7 cellular contexts compared by ENCODE assay signal in genomic region chr9:34457266-34458012, GRCh38. TPM values are rescaled to one million over a fixed set of nuclear protein-coding genes. Genes with fewer than 3 reads are reported as not detected.
DNase-seq lines count a peak whose midpoint lies in the region; ATAC-seq, FAIRE-seq and TF ChIP-seq lines count a peak whose summit lies in the region.

No MANE protein-coding gene starts in this region.

- H3K27ac Mint-ChIP-seq in activated T-helper 1 cell treated with anti-CD3 and anti-CD28 coated beads, Interleukin-12 subunit alpha, Interleukin-12 subunit beta, Interleukin-2, Interleukin-4 antibody, amounts not matched to agents 30 ng/mL and 10 ng/mL and 1 ng/mL, durations not matched to agents 14 hours and 24 hours and 36 hours: peak overlapping the region; percentile 85

- peak; percentile 83 for DNase-seq in G401 (ENCODE audit: low spot score)
- peak; percentile 27 for DNase-seq in NCI-H146 treated with DMSO at 0.1 percent for 48 hours (lab: John Stamatoyannopoulos, UW; ENCODE audit: unreplicated experiment)
- DNase-seq in activated T-helper 1 cell treated with anti-CD3 and anti-CD28 coated beads, Interleukin-12 subunit alpha, Interleukin-12 subunit beta, Interleukin-2, Interleukin-4 antibody, amounts not matched to agents 30 ng/mL and 10 ng/mL and 1 ng/mL, durations not matched to agents 14 hours and 24 hours and 36 hours (ENCODE audit: low spot score): no peak
- peak; percentile 62 for DNase-seq in fibroblast of the aortic adventitia (ENCODE audit: low read depth)
- DNase-seq in myocyte (ENCODE audit: low read depth): peak; percentile 80
- DNase-seq in urothelium cell line (ENCODE audit: low spot score): peak; percentile 83

- TF ChIP-seq CTCF in fibroblast of the aortic adventitia (IDR thresholded peaks at IDR 0.05; ENCODE audit: insufficient read depth, low read length): no peak

- FAIRE-seq in urothelium cell line (lab: Jason Lieb, UNC): peak; percentile 74

- H3K4me3 ChIP-seq in fibroblast of the aortic adventitia (ENCODE audit: low read depth, low read length): peak overlapping the region; percentile 94

- intact Hi-C loops in activated T-helper 1 cell treated with anti-CD3 and anti-CD28 coated beads, Interleukin-12 subunit alpha, Interleukin-12 subunit beta, Interleukin-2, Interleukin-4 antibody, amounts not matched to agents 30 ng/mL and 10 ng/mL and 1 ng/mL, durations not matched to agents 14 hours and 24 hours and 36 hours (cut with micrococcal nuclease): loop anchor here (1.0 to 10.0 kb wide), 16 partner anchors 20 to 1905 kb away; partner anchors contain the start of genes DCAF12, FANCG, GALT and KIF24

- in situ Hi-C loops in G401 (cut with HindIII; ENCODE audit: low sequenced_read_pairs): no loop called here

- ATAC-seq in HG03378 (IDR thresholded peaks at IDR 0.05; ENCODE audit: unreplicated experiment): no peak

- H3K4me1 Mint-ChIP-seq in activated T-helper 1 cell treated with anti-CD3 and anti-CD28 coated beads, Interleukin-12 subunit alpha, Interleukin-12 subunit beta, Interleukin-2, Interleukin-4 antibody, amounts not matched to agents 30 ng/mL and 10 ng/mL and 1 ng/mL, durations not matched to agents 14 hours and 24 hours and 36 hours (ENCODE audit: low read depth): peaks cover 51% of the 10 kb centered on the region

- peaks cover 4% of the 10 kb centered on the region for H3K36me3 Mint-ChIP-seq in activated T-helper 1 cell treated with anti-CD3 and anti-CD28 coated beads, Interleukin-12 subunit alpha, Interleukin-12 subunit beta, Interleukin-2, Interleukin-4 antibody, amounts not matched to agents 30 ng/mL and 10 ng/mL and 1 ng/mL, durations not matched to agents 14 hours and 24 hours and 36 hours (ENCODE audit: low read depth)

- H3K4me3 Mint-ChIP-seq in activated T-helper 1 cell treated with anti-CD3 and anti-CD28 coated beads, Interleukin-12 subunit alpha, Interleukin-12 subunit beta, Interleukin-2, Interleukin-4 antibody, amounts not matched to agents 30 ng/mL and 10 ng/mL and 1 ng/mL, durations not matched to agents 14 hours and 24 hours and 36 hours: peak overlapping the region; percentile 91

- H3K9me3 Mint-ChIP-seq in activated T-helper 1 cell treated with anti-CD3 and anti-CD28 coated beads, Interleukin-12 subunit alpha, Interleukin-12 subunit beta, Interleukin-2, Interleukin-4 antibody, amounts not matched to agents 30 ng/mL and 10 ng/mL and 1 ng/mL, durations not matched to agents 14 hours and 24 hours and 36 hours: no peaks in the 10 kb centered on the region

- H3K27me3 Mint-ChIP-seq in activated T-helper 1 cell treated with anti-CD3 and anti-CD28 coated beads, Interleukin-12 subunit alpha, Interleukin-12 subunit beta, Interleukin-2, Interleukin-4 antibody, amounts not matched to agents 30 ng/mL and 10 ng/mL and 1 ng/mL, durations not matched to agents 14 hours and 24 hours and 36 hours (ENCODE audit: insufficient read depth): peaks cover 11% of the 10 kb centered on the region

RNA-seq across cellular contexts. Expression of gene FAM219A, which starts 0.9 kb away (rescaled TPM):
- total RNA-seq in G401 (2014; rRNA removed; shearing (Covaris generic)): 5.2 TPM in 2 replicates
- total RNA-seq in activated T-helper 1 cell treated with anti-CD3 and anti-CD28 coated beads, Interleukin-12 subunit alpha, Interleukin-12 subunit beta, Interleukin-2, Interleukin-4 antibody, amounts not matched to agents 30 ng/mL and 10 ng/mL and 1 ng/mL, durations not matched to agents 14 hours and 24 hours and 36 hours: 14.7 and 16.5 TPM in 2 replicates
- total RNA-seq in fibroblast of the aortic adventitia (ENCODE audit: low replicate concordance) (6.1 and 7.0 TPM in 2 replicates), myocyte (18.9 and 19.2 TPM in 2 replicates)
- 24.8 TPM for polyA plus RNA-seq in myocyte (2012)

RNA-seq across cellular contexts. Expression of gene DNAI1, which starts 1.2 kb away (rescaled TPM):
- total RNA-seq in G401 (2014; rRNA removed; shearing (Covaris generic)): not detected in 2 replicates
- total RNA-seq in activated T-helper 1 cell treated with anti-CD3 and anti-CD28 coated beads, Interleukin-12 subunit alpha, Interleukin-12 subunit beta, Interleukin-2, Interleukin-4 antibody, amounts not matched to agents 30 ng/mL and 10 ng/mL and 1 ng/mL, durations not matched to agents 14 hours and 24 hours and 36 hours: not detected in 2 replicates
- total RNA-seq in fibroblast of the aortic adventitia (ENCODE audit: low replicate concordance) (1.1 TPM in 1 of 2 replicates, not detected in the other), myocyte (0.13 TPM in 1 of 2 replicates, not detected in the other)
- 0.14 TPM for polyA plus RNA-seq in myocyte (2012)
